34 cellular contexts compared by ENCODE assay signal in the genomic region with DNA sequence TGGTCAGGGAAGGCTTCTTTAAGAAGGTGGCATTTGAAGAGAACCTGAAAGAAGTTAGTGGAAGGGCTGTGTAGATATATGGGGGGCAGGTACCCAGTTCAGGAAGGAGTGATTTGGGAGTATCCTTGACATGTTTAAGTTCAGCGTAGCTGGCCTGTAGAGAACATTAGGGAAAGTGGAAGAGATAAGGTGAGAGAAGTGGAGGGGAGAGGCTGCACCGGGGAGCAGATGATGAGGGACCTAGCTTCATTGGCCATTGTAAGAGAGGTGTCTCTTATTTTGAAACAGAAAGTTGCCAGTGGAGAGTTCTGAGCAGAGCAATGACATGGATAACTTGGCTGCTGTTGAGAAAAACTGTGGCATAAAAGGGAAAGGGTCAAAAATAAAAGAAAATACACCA. TPM values are rescaled to one million over a fixed set of nuclear protein-coding genes. Genes with fewer than 3 reads are reported as not detected.
"Had no signal": no experiment of that assay in that cellular context is flagged by ENCODE, and none has a peak within 500 bp of the region (broad histone marks: within the 10 kb centered on the region; RNA-seq: fewer than 3 reads in every experiment).

No MANE protein-coding gene starts in this region.

- H3K9me3 Mint-ChIP-seq: activated naive CD8-positive, alpha-beta T cell treated with anti-CD3 and anti-CD28 coated beads for 36 hours had no signal

- H3K4me1 Mint-ChIP-seq: activated CD4-positive, alpha-beta memory T cell treated with anti-CD3 and anti-CD28 coated beads, Interleukin-2, amount 10 ng/mL, durations not matched to agents 7 days and 5 days; activated CD8-positive, alpha-beta memory T cell treated with anti-CD3 and anti-CD28 coated beads, Interleukin-2, amount 10 ng/mL, durations not matched to agents 7 days and 5 days; activated naive CD8-positive, alpha-beta T cell treated with anti-CD3 and anti-CD28 coated beads for 36 hours; activated T-helper 17 cell treated with anti-CD3 and anti-CD28 coated beads, Interleukin-2, amount 50 U/mL, for 72 hours; central memory CD8-positive, alpha-beta T cell had no signal

- ATAC-seq: activated CD8-positive, alpha-beta memory T cell treated with anti-CD3 and anti-CD28 coated beads, Interleukin-2, amount 10 ng/mL, durations not matched to agents 7 days and 5 days; activated T-helper 17 cell treated with anti-CD3 and anti-CD28 coated beads, Interleukin-2, amount 50 U/mL, for 72 hours had no signal

- H3K4me3 Mint-ChIP-seq: activated CD4-positive, alpha-beta memory T cell treated with anti-CD3 and anti-CD28 coated beads, Interleukin-2, amount 10 ng/mL, durations not matched to agents 7 days and 5 days; activated CD8-positive, alpha-beta memory T cell treated with anti-CD3 and anti-CD28 coated beads, Interleukin-2, amount 10 ng/mL, durations not matched to agents 7 days and 5 days; activated naive CD8-positive, alpha-beta T cell treated with anti-CD3 and anti-CD28 coated beads for 36 hours; activated T-helper 17 cell treated with anti-CD3 and anti-CD28 coated beads, Interleukin-2, amount 50 U/mL, for 72 hours; central memory CD8-positive, alpha-beta T cell had no signal

- H3K27me3 ChIP-seq: ascending aorta, cardiac muscle cell had no signal

- H3K36me3 ChIP-seq: ascending aorta, cardiac muscle cell, WERI-Rb-1 had no signal

- H3K4me1 ChIP-seq: ascending aorta had no signal

- H3K4me3 ChIP-seq: ascending aorta, cardiac muscle cell had no signal

- H3K36me3 Mint-ChIP-seq: activated CD8-positive, alpha-beta memory T cell treated with anti-CD3 and anti-CD28 coated beads, Interleukin-2, amount 10 ng/mL, durations not matched to agents 7 days and 5 days; activated naive CD8-positive, alpha-beta T cell treated with anti-CD3 and anti-CD28 coated beads for 36 hours had no signal

- H3K27me3 Mint-ChIP-seq: activated CD4-positive, alpha-beta memory T cell treated with anti-CD3 and anti-CD28 coated beads, Interleukin-2, amount 10 ng/mL, durations not matched to agents 7 days and 5 days; activated CD8-positive, alpha-beta memory T cell treated with anti-CD3 and anti-CD28 coated beads, Interleukin-2, amount 10 ng/mL, durations not matched to agents 7 days and 5 days; activated naive CD8-positive, alpha-beta T cell treated with anti-CD3 and anti-CD28 coated beads for 36 hours; central memory CD8-positive, alpha-beta T cell had no signal

- H3K27ac ChIP-seq: ascending aorta, cardiac muscle cell, WERI-Rb-1 had no signal

- H3K9me3 ChIP-seq: ascending aorta had no signal

- DNase-seq: activated CD4-positive, alpha-beta memory T cell treated with anti-CD3 and anti-CD28 coated beads, Interleukin-2, amount 10 ng/mL, durations not matched to agents 7 days and 5 days; activated CD4-positive, alpha-beta T cell treated with anti-CD3 and anti-CD28 coated beads for 1 hour; activated CD4-positive, alpha-beta T cell treated with anti-CD3 and anti-CD28 coated beads for 48 hours; activated CD4-positive, CD25-positive, alpha-beta regulatory T cell; activated CD8-positive, alpha-beta memory T cell treated with anti-CD3 and anti-CD28 coated beads for 24 hours; activated CD8-positive, alpha-beta memory T cell treated with anti-CD3 and anti-CD28 coated beads, Interleukin-2, amount 10 ng/mL, durations not matched to agents 7 days and 5 days; activated CD8-positive, alpha-beta memory T cell treated with anti-CD3 and anti-CD28 coated beads, Interleukin-2, amount 50 U/mL, for 48 hours; activated effector memory CD4-positive, alpha-beta T cell treated with anti-CD3 and anti-CD28 coated beads, Interleukin-2, amount 50 U/mL, for 16 hours; activated naive CD4-positive, alpha-beta T cell; activated naive CD4-positive, alpha-beta T cell treated with anti-CD3 and anti-CD28 coated beads, Interleukin-2, amount 50 U/mL, for 16 hours; activated naive CD8-positive, alpha-beta T cell treated with anti-CD3 and anti-CD28 coated beads for 36 hours; activated T-cell treated with anti-CD3 and anti-CD28 coated beads, Interleukin-2, amount 50 U/mL, for 48 hours; amygdala; Karpas-422; KBM-7; MM.1S; MV-4-11; NCI-H1092; NCI-H1436 treated with DMSO at 0.1 percent for 48 hours; NCI-H1694 treated with DMSO at 0.1 percent for 48 hours; NCI-H2029; NCI-H345; NCI-H524 treated with DMSO at 0.1 percent for 48 hours; NK-92 treated with Interleukin-12 subunit alpha and Interleukin-12 subunit beta, amount 100 ng/mL, for 24 hours; Right ventricle myocardium superior; T1000; WERI-Rb-1 had no signal

- H3K27ac Mint-ChIP-seq: activated CD4-positive, alpha-beta memory T cell treated with anti-CD3 and anti-CD28 coated beads, Interleukin-2, amount 10 ng/mL, durations not matched to agents 7 days and 5 days; activated CD8-positive, alpha-beta memory T cell treated with anti-CD3 and anti-CD28 coated beads, Interleukin-2, amount 10 ng/mL, durations not matched to agents 7 days and 5 days; activated naive CD8-positive, alpha-beta T cell treated with anti-CD3 and anti-CD28 coated beads for 36 hours; activated T-helper 17 cell treated with anti-CD3 and anti-CD28 coated beads, Interleukin-2, amount 50 U/mL, for 72 hours had no signal

RNA-seq across cellular contexts. Expression of gene MME, which starts 44.6 kb away (rescaled TPM):
- total RNA-seq: activated CD4-positive, alpha-beta memory T cell treated with anti-CD3 and anti-CD28 coated beads, Interleukin-2, amount 10 ng/mL, durations not matched to agents 7 days and 5 days; activated CD8-positive, alpha-beta memory T cell treated with anti-CD3 and anti-CD28 coated beads, Interleukin-2, amount 10 ng/mL, durations not matched to agents 7 days and 5 days; activated naive CD8-positive, alpha-beta T cell treated with anti-CD3 and anti-CD28 coated beads for 36 hours; activated T-helper 17 cell treated with anti-CD3 and anti-CD28 coated beads, Interleukin-2, amount 50 U/mL, for 72 hours; NCI-H460; T-helper 1 cell treated with Interleukin-12 subunit alpha and Interleukin-12 subunit beta and Interleukin-4 antibody, amounts not matched to agents 30 ng/mL and 1 ng/mL, for 36 hours; T-helper 2 cell treated with Interferon-gamma antibody and Interleukin-4, amounts not matched to agents 100 ng/mL and 5 ng/mL, for 36 hours had no signal
